Comparison of ENCODE assay signal across 12 cellular contexts in the genomic region with DNA sequence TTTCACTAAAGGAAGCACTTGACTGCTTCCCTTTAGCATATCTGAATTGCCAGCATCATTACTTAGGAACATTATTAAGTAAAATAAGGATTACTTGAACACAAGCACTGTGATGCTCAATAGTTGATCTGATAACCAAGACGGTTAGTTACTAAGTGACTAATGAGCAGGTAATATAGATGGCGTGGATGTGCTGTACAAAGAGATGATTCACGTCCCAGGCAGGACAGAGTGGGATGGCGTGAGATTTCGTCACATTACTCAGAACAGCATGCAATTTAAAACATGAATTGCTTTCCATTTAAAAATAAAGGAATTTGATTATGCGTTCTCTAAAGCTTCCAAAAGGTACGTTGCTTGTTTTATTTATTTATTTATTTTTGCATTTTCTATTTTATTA.
"Had no signal": no experiment of that assay in that cellular context is flagged by ENCODE, and none has a peak within 500 bp of the region (broad histone marks: within the 10 kb centered on the region; RNA-seq: fewer than 3 reads in every experiment).

No MANE protein-coding gene starts in this region.

- H3K27ac Mint-ChIP-seq: activated T-helper 2 cell treated with anti-CD3 and anti-CD28 coated beads, Interferon-gamma antibody, Interleukin-2, Interleukin-4, amounts not matched to agents 10 μg/mL and 5 μg/mL and 100 μg/mL, durations not matched to agents 14 hours and 24 hours and 36 hours; brain; endodermal cell had no signal

- H3K9me3 Mint-ChIP-seq: activated T-helper 2 cell treated with anti-CD3 and anti-CD28 coated beads, Interferon-gamma antibody, Interleukin-2, Interleukin-4, amounts not matched to agents 10 μg/mL and 5 μg/mL and 100 μg/mL, durations not matched to agents 14 hours and 24 hours and 36 hours; brain; endodermal cell had no signal

- H3K36me3 ChIP-seq: adrenal gland, esophagus muscularis mucosa, heart left ventricle, thyroid gland, uterus had no signal

- DNase-seq: activated naive CD4-positive, alpha-beta T cell treated with anti-CD3 and anti-CD28 coated beads, Interleukin-2, amount 50 U/mL, for 16 hours; adrenal gland; endodermal cell; foreskin melanocyte; heart left ventricle; islet precursor cell; left ventricle myocardium superior; thyroid gland; uterus had no signal

- H3K4me1 ChIP-seq: adrenal gland, esophagus muscularis mucosa, heart left ventricle, thyroid gland, uterus had no signal

- H3K4me3 ChIP-seq: adrenal gland, esophagus muscularis mucosa, heart left ventricle, thyroid gland, uterus had no signal

- H3K27me3 Mint-ChIP-seq: brain had no signal

- H3K36me3 Mint-ChIP-seq: brain had no signal

- H3K4me3 Mint-ChIP-seq: brain, endodermal cell had no signal

- H3K9me3 ChIP-seq: adrenal gland, esophagus muscularis mucosa, heart left ventricle, thyroid gland, uterus had no signal

- H3K27ac ChIP-seq: adrenal gland, esophagus muscularis mucosa, heart left ventricle, thyroid gland, uterus had no signal

- H3K27me3 ChIP-seq: adrenal gland, esophagus muscularis mucosa, heart left ventricle, thyroid gland, uterus had no signal
